2 cellular contexts compared by ENCODE assay signal in the genomic region with DNA sequence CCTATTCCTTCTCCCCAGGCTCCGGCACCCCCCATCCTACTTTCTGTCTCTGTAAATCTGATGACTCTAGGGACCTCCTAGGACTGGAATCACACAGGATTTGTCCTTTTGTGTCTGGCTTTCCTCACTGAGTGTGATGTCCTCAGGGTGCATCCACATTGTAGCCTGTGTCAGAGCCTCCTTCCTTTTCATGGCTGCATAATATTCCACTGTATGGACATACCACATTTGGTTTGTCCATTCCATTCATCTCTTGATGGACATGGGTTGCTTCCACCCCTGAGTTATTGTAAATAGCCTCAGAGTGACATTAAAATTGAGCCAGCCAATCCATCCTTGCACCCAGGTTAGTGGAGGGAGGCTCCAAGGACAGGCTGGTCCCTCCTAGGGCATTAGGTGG.
TF ChIP-seq lines count a peak whose summit lies in the region.

No MANE protein-coding gene starts in this region.

TF ChIP-seq in HCT116, 20 proteins besides CTCF, POLR2A, EP300 and RAD21:
- TF ChIP-seq SIN3A (IDR thresholded peaks at IDR 0.05; ENCODE audit: low read depth) (no peak), CBX3 (IDR thresholded peaks at IDR 0.05; ENCODE audit: low read depth) (peak; percentile 20; the same call in 1 of the 2 replicates), CEBPB (IDR thresholded peaks at IDR 0.05; ENCODE audit: low read depth) (no peak)
- TF ChIP-seq, protein P1, sequence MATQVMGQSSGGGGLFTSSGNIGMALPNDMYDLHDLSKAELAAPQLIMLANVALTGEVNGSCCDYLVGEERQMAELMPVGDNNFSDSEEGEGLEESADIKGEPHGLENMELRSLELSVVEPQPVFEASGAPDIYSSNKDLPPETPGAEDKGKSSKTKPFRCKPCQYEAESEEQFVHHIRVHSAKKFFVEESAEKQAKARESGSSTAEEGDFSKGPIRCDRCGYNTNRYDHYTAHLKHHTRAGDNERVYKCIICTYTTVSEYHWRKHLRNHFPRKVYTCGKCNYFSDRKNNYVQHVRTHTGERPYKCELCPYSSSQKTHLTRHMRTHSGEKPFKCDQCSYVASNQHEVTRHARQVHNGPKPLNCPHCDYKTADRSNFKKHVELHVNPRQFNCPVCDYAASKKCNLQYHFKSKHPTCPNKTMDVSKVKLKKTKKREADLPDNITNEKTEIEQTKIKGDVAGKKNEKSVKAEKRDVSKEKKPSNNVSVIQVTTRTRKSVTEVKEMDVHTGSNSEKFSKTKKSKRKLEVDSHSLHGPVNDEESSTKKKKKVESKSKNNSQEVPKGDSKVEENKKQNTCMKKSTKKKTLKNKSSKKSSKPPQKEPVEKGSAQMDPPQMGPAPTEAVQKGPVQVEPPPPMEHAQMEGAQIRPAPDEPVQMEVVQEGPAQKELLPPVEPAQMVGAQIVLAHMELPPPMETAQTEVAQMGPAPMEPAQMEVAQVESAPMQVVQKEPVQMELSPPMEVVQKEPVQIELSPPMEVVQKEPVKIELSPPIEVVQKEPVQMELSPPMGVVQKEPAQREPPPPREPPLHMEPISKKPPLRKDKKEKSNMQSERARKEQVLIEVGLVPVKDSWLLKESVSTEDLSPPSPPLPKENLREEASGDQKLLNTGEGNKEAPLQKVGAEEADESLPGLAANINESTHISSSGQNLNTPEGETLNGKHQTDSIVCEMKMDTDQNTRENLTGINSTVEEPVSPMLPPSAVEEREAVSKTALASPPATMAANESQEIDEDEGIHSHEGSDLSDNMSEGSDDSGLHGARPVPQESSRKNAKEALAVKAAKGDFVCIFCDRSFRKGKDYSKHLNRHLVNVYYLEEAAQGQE (IDR thresholded peaks at IDR 0.05; ENCODE audit: low read depth) = no peak

TF ChIP-seq in H1, 55 proteins besides CTCF, POLR2A, EP300 and RAD21:
- peak; percentile 95 for TF ChIP-seq KDM1A (IDR thresholded peaks at IDR 0.05; ENCODE audit: borderline replicate concordance, low read length)
- peak in 1 of 2 experiments; percentile 62; a peak in 1 of 4 replicates for TF ChIP-seq HDAC2 (IDR thresholded peaks at IDR 0.05; ENCODE audit: borderline replicate concordance in 1 of 2, low read depth in 2 of 2, low read length in 2 of 2)
- TF ChIP-seq YY1 (IDR thresholded peaks at IDR 0.05; ENCODE audit: low read depth, low read length) = no peak
- no peak for TF ChIP-seq BCL11A (IDR thresholded peaks at IDR 0.05; ENCODE audit: low read depth in 2 of 2, low read length in 2 of 2)
- TF ChIP-seq, protein P2, sequence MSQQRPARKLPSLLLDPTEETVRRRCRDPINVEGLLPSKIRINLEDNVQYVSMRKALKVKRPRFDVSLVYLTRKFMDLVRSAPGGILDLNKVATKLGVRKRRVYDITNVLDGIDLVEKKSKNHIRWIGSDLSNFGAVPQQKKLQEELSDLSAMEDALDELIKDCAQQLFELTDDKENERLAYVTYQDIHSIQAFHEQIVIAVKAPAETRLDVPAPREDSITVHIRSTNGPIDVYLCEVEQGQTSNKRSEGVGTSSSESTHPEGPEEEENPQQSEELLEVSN (IDR thresholded peaks at IDR 0.05) = no peak
